Comparison of ENCODE assay signal across 21 cellular contexts in genomic region chr5:122967085-122967484, GRCh38.
DNase-seq lines count a peak whose midpoint lies in the region; ATAC-seq and TF ChIP-seq lines count a peak whose summit lies in the region.
"Had no signal": no experiment of that assay in that cellular context is flagged by ENCODE, and none has a peak within 500 bp of the region (broad histone marks: within the 10 kb centered on the region; RNA-seq: fewer than 3 reads in every experiment).

No MANE protein-coding gene starts in this region.

- POLR2A ChIA-PET in RWPE1 (lab: Yijun Ruan, JAX; ENCODE audit: low non-redundant PET) = no interaction called here

- no peaks in the 10 kb centered on the region for H3K9me2 ChIP-seq in GM23338 (ENCODE audit: insufficient read depth)

- no peaks in the 10 kb centered on the region for H4K20me1 ChIP-seq in GM23338 (replicated peaks; ENCODE audit: insufficient read depth)
- H4K20me1 ChIP-seq: BLaER1 had no signal

- TF ChIP-seq CTCF in GM23338 (conservative IDR thresholded peaks at IDR 0.05; ENCODE audit: low read depth in 2 of 2) = no peak
- TF ChIP-seq CTCF in RWPE1 (conservative IDR thresholded peaks at IDR 0.05; ENCODE audit: low read depth) = no peak
- no peak for TF ChIP-seq CTCF in omental fat pad (IDR thresholded peaks at IDR 0.05)

- H3F3A ChIP-seq in GM23338 (replicated peaks; ENCODE audit: low read depth) = no peaks in the 10 kb centered on the region

- no peaks in the 10 kb centered on the region for H3K27me3 ChIP-seq in GM23338 (ENCODE audit: insufficient read depth)
- H3K27me3 ChIP-seq: BLaER1, right lobe of liver, suprapubic skin had no signal

- H2AFZ ChIP-seq in GM23338 = no peak overlapping the region

- no peak overlapping the region for H3K4me3 Mint-ChIP-seq in GM23338
- H3K4me3 Mint-ChIP-seq: activated naive CD4-positive, alpha-beta T cell treated with anti-CD3 and anti-CD28 coated beads for 36 hours; nephron progenitor cell; T-helper 2 cell treated with Interferon-gamma antibody and Interleukin-4, amounts not matched to agents 5 μg/mL and 100 μg/mL, for 36 hours had no signal

- H3K4me1 ChIP-seq in GM23338 (ENCODE audit: insufficient read depth) = no peaks in the 10 kb centered on the region
- H3K4me1 ChIP-seq: BLaER1, right lobe of liver, suprapubic skin had no signal

- no peak overlapping the region for H3K27ac Mint-ChIP-seq in GM23338
- H3K27ac Mint-ChIP-seq: activated naive CD4-positive, alpha-beta T cell treated with anti-CD3 and anti-CD28 coated beads for 36 hours; nephron progenitor cell; T-helper 2 cell treated with Interferon-gamma antibody and Interleukin-4, amounts not matched to agents 5 μg/mL and 100 μg/mL, for 36 hours had no signal

- no peak overlapping the region for H3K4me2 ChIP-seq in GM23338
- H3K4me2 ChIP-seq: BLaER1 had no signal

- H3K36me3 ChIP-seq in GM23338 (ENCODE audit: insufficient read depth) = no peaks in the 10 kb centered on the region
- H3K36me3 ChIP-seq: BLaER1, right lobe of liver, suprapubic skin had no signal

- no peaks in the 10 kb centered on the region for H3K27me3 Mint-ChIP-seq in GM23338 (ENCODE audit: insufficient read depth, low read depth, poor library complexity)

- DNase-seq in GM23338 (ENCODE audit: low spot score) (no peak), RWPE1 (ENCODE audit: low spot score) (no peak), AG08396 (ENCODE audit: low spot score) (no peak), omental fat pad (ENCODE audit: low spot score) (no peak)
- DNase-seq: activated CD4-positive, alpha-beta T cell treated with anti-CD3 and anti-CD28 coated beads for 1 hour; activated naive CD4-positive, alpha-beta T cell treated with anti-CD3 and anti-CD28 coated beads for 36 hours; DMS 273 treated with DMSO at 0.1 percent for 48 hours; GOT3; Kasumi-1; NCI-H1436; nephron progenitor cell; right lobe of liver; SIG-M5; stimulated activated CD4-positive, alpha-beta T cell treated with anti-CD3 and anti-CD28 coated beads, Interleukin-1b, Interleukin-23, amount 100 ng/mL, for 48 hours had no signal

- no peak overlapping the region for H3K27ac ChIP-seq in GM23338 (ENCODE audit: low read depth)
- no peak overlapping the region for H3K27ac ChIP-seq in RWPE1
- H3K27ac ChIP-seq: BLaER1, coronary artery, right lobe of liver, suprapubic skin had no signal

- no peaks in the 10 kb centered on the region for H3K36me3 Mint-ChIP-seq in GM23338 (ENCODE audit: low read depth)

- no peak overlapping the region for H3K4me3 ChIP-seq in GM23338
- H3K4me3 ChIP-seq: BLaER1, coronary artery, right lobe of liver, suprapubic skin had no signal

- H3K4me1 Mint-ChIP-seq in GM23338 = no peaks in the 10 kb centered on the region

- ATAC-seq in GM19372 (IDR thresholded peaks at IDR 0.05; ENCODE audit: low read depth, unreplicated experiment) (peak; percentile 30), HG02678 (IDR thresholded peaks at IDR 0.05; ENCODE audit: unreplicated experiment) (peak; percentile 63), HG03442 (IDR thresholded peaks at IDR 0.05; ENCODE audit: unreplicated experiment) (peak; percentile 13), GM23338 (no peak), omental fat pad (ENCODE audit: low FRiP score) (no peak)
- ATAC-seq: right lobe of liver had no signal

- H3K79me2 ChIP-seq in GM23338 (replicated peaks; ENCODE audit: insufficient read depth) = no peaks in the 10 kb centered on the region

- H3K9me3 Mint-ChIP-seq in GM23338 = no peaks in the 10 kb centered on the region
- H3K9me3 Mint-ChIP-seq: activated naive CD4-positive, alpha-beta T cell treated with anti-CD3 and anti-CD28 coated beads for 36 hours; nephron progenitor cell; T-helper 2 cell treated with Interferon-gamma antibody and Interleukin-4, amounts not matched to agents 5 μg/mL and 100 μg/mL, for 36 hours had no signal

- CTCF ChIA-PET in RWPE1 (lab: Yijun Ruan, JAX) = interaction anchor here (0.7 kb wide), 1 partner anchor 33 kb away, joined by 3 read pairs; no protein-coding TSS in a partner anchor

TF ChIP-seq in GM23338, 12 proteins besides CTCF, POLR2A, EP300 and RAD21:
- TF ChIP-seq ZNF331 (CRISPR knock-in tag; IDR thresholded peaks at IDR 0.05; ENCODE audit: low read depth) (no peak), JUNB (IDR thresholded peaks at IDR 0.05; ENCODE audit: unreplicated experiment) (no peak), CREB1 (CRISPR knock-in tag; IDR thresholded peaks at IDR 0.05; ENCODE audit: low read depth) (no peak), ZNF114 (CRISPR knock-in tag; IDR thresholded peaks at IDR 0.05) (no peak)
- TF ChIP-seq, protein P1, sequence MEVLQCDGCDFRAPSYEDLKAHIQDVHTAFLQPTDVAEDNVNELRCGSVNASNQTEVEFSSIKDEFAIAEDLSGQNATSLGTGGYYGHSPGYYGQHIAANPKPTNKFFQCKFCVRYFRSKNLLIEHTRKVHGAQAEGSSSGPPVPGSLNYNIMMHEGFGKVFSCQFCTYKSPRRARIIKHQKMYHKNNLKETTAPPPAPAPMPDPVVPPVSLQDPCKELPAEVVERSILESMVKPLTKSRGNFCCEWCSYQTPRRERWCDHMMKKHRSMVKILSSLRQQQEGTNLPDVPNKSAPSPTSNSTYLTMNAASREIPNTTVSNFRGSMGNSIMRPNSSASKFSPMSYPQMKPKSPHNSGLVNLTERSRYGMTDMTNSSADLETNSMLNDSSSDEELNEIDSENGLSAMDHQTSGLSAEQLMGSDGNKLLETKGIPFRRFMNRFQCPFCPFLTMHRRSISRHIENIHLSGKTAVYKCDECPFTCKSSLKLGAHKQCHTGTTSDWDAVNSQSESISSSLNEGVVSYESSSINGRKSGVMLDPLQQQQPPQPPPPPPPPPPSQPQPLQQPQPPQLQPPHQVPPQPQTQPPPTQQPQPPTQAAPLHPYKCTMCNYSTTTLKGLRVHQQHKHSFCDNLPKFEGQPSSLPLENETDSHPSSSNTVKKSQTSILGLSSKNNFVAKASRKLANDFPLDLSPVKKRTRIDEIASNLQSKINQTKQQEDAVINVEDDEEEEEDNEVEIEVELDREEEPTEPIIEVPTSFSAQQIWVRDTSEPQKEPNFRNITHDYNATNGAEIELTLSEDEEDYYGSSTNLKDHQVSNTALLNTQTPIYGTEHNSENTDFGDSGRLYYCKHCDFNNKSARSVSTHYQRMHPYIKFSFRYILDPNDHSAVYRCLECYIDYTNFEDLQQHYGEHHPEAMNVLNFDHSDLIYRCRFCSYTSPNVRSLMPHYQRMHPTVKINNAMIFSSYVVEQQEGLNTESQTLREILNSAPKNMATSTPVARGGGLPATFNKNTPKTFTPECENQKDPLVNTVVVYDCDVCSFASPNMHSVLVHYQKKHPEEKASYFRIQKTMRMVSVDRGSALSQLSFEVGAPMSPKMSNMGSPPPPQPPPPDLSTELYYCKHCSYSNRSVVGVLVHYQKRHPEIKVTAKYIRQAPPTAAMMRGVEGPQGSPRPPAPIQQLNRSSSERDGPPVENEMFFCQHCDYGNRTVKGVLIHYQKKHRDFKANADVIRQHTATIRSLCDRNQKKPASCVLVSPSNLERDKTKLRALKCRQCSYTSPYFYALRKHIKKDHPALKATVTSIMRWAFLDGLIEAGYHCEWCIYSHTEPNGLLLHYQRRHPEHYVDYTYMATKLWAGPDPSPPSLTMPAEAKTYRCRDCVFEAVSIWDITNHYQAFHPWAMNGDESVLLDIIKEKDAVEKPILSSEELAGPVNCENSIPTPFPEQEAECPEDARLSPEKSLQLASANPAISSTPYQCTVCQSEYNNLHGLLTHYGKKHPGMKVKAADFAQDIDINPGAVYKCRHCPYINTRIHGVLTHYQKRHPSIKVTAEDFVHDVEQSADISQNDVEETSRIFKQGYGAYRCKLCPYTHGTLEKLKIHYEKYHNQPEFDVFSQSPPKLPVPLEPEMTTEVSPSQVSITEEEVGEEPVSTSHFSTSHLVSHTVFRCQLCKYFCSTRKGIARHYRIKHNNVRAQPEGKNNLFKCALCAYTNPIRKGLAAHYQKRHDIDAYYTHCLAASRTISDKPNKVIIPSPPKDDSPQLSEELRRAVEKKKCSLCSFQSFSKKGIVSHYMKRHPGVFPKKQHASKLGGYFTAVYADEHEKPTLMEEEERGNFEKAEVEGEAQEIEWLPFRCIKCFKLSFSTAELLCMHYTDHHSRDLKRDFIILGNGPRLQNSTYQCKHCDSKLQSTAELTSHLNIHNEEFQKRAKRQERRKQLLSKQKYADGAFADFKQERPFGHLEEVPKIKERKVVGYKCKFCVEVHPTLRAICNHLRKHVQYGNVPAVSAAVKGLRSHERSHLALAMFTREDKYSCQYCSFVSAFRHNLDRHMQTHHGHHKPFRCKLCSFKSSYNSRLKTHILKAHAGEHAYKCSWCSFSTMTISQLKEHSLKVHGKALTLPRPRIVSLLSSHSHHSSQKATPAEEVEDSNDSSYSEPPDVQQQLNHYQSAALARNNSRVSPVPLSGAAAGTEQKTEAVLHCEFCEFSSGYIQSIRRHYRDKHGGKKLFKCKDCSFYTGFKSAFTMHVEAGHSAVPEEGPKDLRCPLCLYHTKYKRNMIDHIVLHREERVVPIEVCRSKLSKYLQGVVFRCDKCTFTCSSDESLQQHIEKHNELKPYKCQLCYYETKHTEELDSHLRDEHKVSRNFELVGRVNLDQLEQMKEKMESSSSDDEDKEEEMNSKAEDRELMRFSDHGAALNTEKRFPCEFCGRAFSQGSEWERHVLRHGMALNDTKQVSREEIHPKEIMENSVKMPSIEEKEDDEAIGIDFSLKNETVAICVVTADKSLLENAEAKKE (CRISPR knock-in tag; IDR thresholded peaks at IDR 0.05) = no peak

Comparison
In these comparisons a context has a peak if more than half of its experiments do, and no peak if none do; other contexts are left out.
1. ATAC-seq: peak in GM19372 (single experiment), HG02678 (single experiment) and HG03442 (single experiment); none in GM23338 (single experiment) and omental fat pad (single experiment).